8 cellular contexts compared by ENCODE assay signal in genomic region chr17:36949461-36949927, GRCh38. TPM values are rescaled to one million over a fixed set of nuclear protein-coding genes. Genes with fewer than 3 reads are reported as not detected.
DNase-seq lines count a peak whose midpoint lies in the region; ATAC-seq, FAIRE-seq and TF ChIP-seq lines count a peak whose summit lies in the region.

No MANE protein-coding gene starts in this region.

- H3K4me1 Mint-ChIP-seq in activated naive CD4-positive, alpha-beta T cell treated with anti-CD3 and anti-CD28 coated beads for 36 hours (ENCODE audit: low read depth): peaks cover 39% of the 10 kb centered on the region
- H3K4me1 Mint-ChIP-seq in T-helper 17 cell (peaks cover 49% of the 10 kb centered on the region), glutamatergic neuron (ENCODE audit: low read depth, unreplicated experiment) (peaks cover 6% of the 10 kb centered on the region)

- H3K9me3 Mint-ChIP-seq in activated naive CD4-positive, alpha-beta T cell treated with anti-CD3 and anti-CD28 coated beads for 36 hours: no peaks in the 10 kb centered on the region
- H3K9me3 Mint-ChIP-seq in glutamatergic neuron (ENCODE audit: unreplicated experiment): peaks cover 6% of the 10 kb centered on the region

- H3K9me3 ChIP-seq in T-helper 17 cell (ENCODE audit: control insufficient read depth, low read length, poor library complexity, severe bottlenecking) (no peaks in the 10 kb centered on the region), prostate gland (no peaks in the 10 kb centered on the region)

- peaks cover 37% of the 10 kb centered on the region for H3K36me3 Mint-ChIP-seq in activated naive CD4-positive, alpha-beta T cell treated with anti-CD3 and anti-CD28 coated beads for 36 hours (ENCODE audit: low read depth)
- H3K36me3 Mint-ChIP-seq in T-helper 17 cell (ENCODE audit: low read depth): peaks cover 21% of the 10 kb centered on the region
- no peaks in the 10 kb centered on the region for H3K36me3 Mint-ChIP-seq in glutamatergic neuron (ENCODE audit: unreplicated experiment)

- peak overlapping the region; percentile 73 for H3K27ac Mint-ChIP-seq in activated naive CD4-positive, alpha-beta T cell treated with anti-CD3 and anti-CD28 coated beads for 36 hours
- H3K27ac Mint-ChIP-seq in T-helper 17 cell (peak overlapping the region; percentile 96), glutamatergic neuron (ENCODE audit: unreplicated experiment) (no peak overlapping the region)

- 11% methylated on average over 9 of the region's 9 CpGs for WGBS in prostate gland

- no peaks in the 10 kb centered on the region for H3K4me1 ChIP-seq in prostate gland (replicated peaks)

- no peak for FAIRE-seq in urothelium cell line (lab: Jason Lieb, UNC)

- CTCF ChIA-PET in activated naive CD4-positive, alpha-beta T cell treated with anti-CD3 and anti-CD28 coated beads for 36 hours (lab: Charles Lee): interaction anchor here (1.7 kb wide), 1 partner anchor 27 kb away, joined by 7 read pairs; no protein-coding TSS in a partner anchor

- intact Hi-C loops in activated naive CD4-positive, alpha-beta T cell treated with anti-CD3 and anti-CD28 coated beads for 36 hours (cut with micrococcal nuclease): loop anchor here (2.0 to 10.0 kb wide), 3 partner anchors 29 to 405 kb away; partner anchors contain the start of gene GGNBP2
- intact Hi-C loops in prostate gland (cut with DNase I): no loop called here

- peak overlapping the region; percentile 93 for H3K4me3 Mint-ChIP-seq in activated naive CD4-positive, alpha-beta T cell treated with anti-CD3 and anti-CD28 coated beads for 36 hours
- H3K4me3 Mint-ChIP-seq in T-helper 17 cell (peak overlapping the region; percentile 99), glutamatergic neuron (ENCODE audit: unreplicated experiment) (peak overlapping the region; percentile 92)

- ATAC-seq in T-helper 17 cell (peak; percentile 20), HG03439 (IDR thresholded peaks at IDR 0.05; ENCODE audit: unreplicated experiment) (no peak)

- no peak for DNase-seq in activated naive CD4-positive, alpha-beta T cell treated with anti-CD3 and anti-CD28 coated beads for 36 hours
- no peak for DNase-seq in activated naive CD4-positive, alpha-beta T cell treated with anti-CD3 and anti-CD28 coated beads, Interleukin-2, amount 50 U/mL, for 16 hours
- DNase-seq in T-helper 17 cell (no peak), glutamatergic neuron (no peak), prostate gland (ENCODE audit: low spot score) (no peak), NCI-H1694 (lab: John Stamatoyannopoulos, UW) (no peak), urothelium cell line (ENCODE audit: low spot score) (no peak)

- peaks cover 17% of the 10 kb centered on the region for H3K27me3 ChIP-seq in prostate gland (replicated peaks; ENCODE audit: insufficient read depth)

- H3K27ac ChIP-seq in prostate gland: peak overlapping the region; percentile 73 to 78

- H3K27me3 Mint-ChIP-seq in activated naive CD4-positive, alpha-beta T cell treated with anti-CD3 and anti-CD28 coated beads for 36 hours (ENCODE audit: low read depth): peaks cover 25% of the 10 kb centered on the region
- H3K27me3 Mint-ChIP-seq in T-helper 17 cell (peaks cover 29% of the 10 kb centered on the region), glutamatergic neuron (ENCODE audit: unreplicated experiment) (peaks cover 16% of the 10 kb centered on the region)

- no peak for TF ChIP-seq POLR2A in prostate gland (IDR thresholded peaks at IDR 0.05)

- H3K4me3 ChIP-seq in prostate gland: peak overlapping the region; percentile 74 to 82

- no peak for TF ChIP-seq CTCF in glutamatergic neuron (IDR thresholded peaks at IDR 0.05; ENCODE audit: partially characterized antibody, unreplicated experiment)
- no peak for TF ChIP-seq CTCF in prostate gland (IDR thresholded peaks at IDR 0.05)

- H3K36me3 ChIP-seq in prostate gland: peaks cover 0 to 4% of the 10 kb centered on the region in 2 donors

RNA-seq across cellular contexts. Expression of gene AATF, which starts 0.7 kb away (rescaled TPM):
- total RNA-seq in activated naive CD4-positive, alpha-beta T cell treated with anti-CD3 and anti-CD28 coated beads for 36 hours: 10 to 100 TPM; 58.9 to 69.8 TPM
- total RNA-seq in T-helper 17 cell: 10 to 100 TPM; 47.8 to 56.3 TPM
- total RNA-seq in glutamatergic neuron (ENCODE audit: unreplicated experiment): 22.5 TPM
- 10 to 100 TPM; 27.3 to 45.7 TPM for total RNA-seq in prostate gland

RNA-seq across cellular contexts. Expression of gene LHX1, which starts 12.2 kb away (rescaled TPM):
- not detected for total RNA-seq in activated naive CD4-positive, alpha-beta T cell treated with anti-CD3 and anti-CD28 coated beads for 36 hours
- not detected for total RNA-seq in T-helper 17 cell
- 2.6 TPM for total RNA-seq in glutamatergic neuron (ENCODE audit: unreplicated experiment)
- not detected for total RNA-seq in prostate gland
